In the genomic region with DNA sequence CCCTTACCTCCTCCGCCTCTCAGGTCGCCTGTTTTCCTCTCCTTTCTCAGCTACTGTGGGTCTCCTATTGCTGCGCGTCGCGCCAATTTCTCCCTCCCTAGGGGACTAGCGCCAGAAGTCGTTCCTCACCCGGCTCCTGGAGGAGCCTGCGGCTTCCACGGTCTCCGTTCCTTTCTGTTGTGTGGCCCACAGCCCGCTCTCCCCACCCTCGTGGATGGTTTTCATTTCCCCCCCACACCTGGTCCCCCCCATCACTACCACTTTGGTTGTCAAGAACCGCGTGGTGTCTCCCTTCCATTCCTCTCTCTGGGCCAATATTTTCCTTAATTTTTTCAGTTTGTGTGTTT, we compare ENCODE assay signal across 8 cellular contexts. TPM values are rescaled to one million over a fixed set of nuclear protein-coding genes. Genes with fewer than 3 reads are reported as not detected.
DNase-seq lines count a peak whose midpoint lies in the region; ATAC-seq and TF ChIP-seq lines count a peak whose summit lies in the region.

No MANE protein-coding gene starts in this region.

- intact Hi-C loops in CD14-positive monocyte (cut with micrococcal nuclease), result loop anchor here (2.0 to 5.0 kb wide), 2 partner anchors 41 to 42 kb away; no protein-coding TSS in a partner anchor

- H3K36me3 Mint-ChIP-seq in CD14-positive monocyte, result peaks cover 10 to 17% of the 10 kb centered on the region in 2 donors

- H3K4me3 ChIP-seq in WI38 (ENCODE audit: low read depth, low read length), result peak overlapping the region; percentile 99
- H3K4me3 ChIP-seq in fibroblast of villous mesenchyme (ENCODE audit: low read depth, low read length), result peak overlapping the region; percentile 99

- TF ChIP-seq CTCF in CD14-positive monocyte (IDR thresholded peaks at IDR 0.05), result no peak
- no peak for TF ChIP-seq CTCF in WI38 (IDR thresholded peaks at IDR 0.05; ENCODE audit: low read depth, low read length)
- no peak for TF ChIP-seq CTCF in fibroblast of villous mesenchyme (IDR thresholded peaks at IDR 0.05; ENCODE audit: insufficient read depth, low read depth, low read length)
- no peak for TF ChIP-seq CTCF in omental fat pad (IDR thresholded peaks at IDR 0.05)

- DNase-seq in CD14-positive monocyte (ENCODE audit: low spot score) (no peak), fibroblast of villous mesenchyme (ENCODE audit: low read depth) (no peak), omental fat pad (ENCODE audit: low spot score) (no peak), iPS-NIHi11 (ENCODE audit: low spot score) (no peak)
- no peak for DNase-seq in effector CD4-positive, alpha-beta T cell

- ATAC-seq in GM19023 (IDR thresholded peaks at IDR 0.05; ENCODE audit: unreplicated experiment) (peak; percentile 28), HG03103 (IDR thresholded peaks at IDR 0.05; ENCODE audit: low read depth, unreplicated experiment) (peak; percentile 21), omental fat pad (ENCODE audit: low FRiP score) (peak; percentile 31)

- peak overlapping the region; percentile 94 to 98 (median 96) for H3K27ac Mint-ChIP-seq in CD14-positive monocyte

- H3K9me3 Mint-ChIP-seq in CD14-positive monocyte, result peaks cover 0 to 6% (median 0%) of the 10 kb centered on the region in 7 donors

- peak overlapping the region; percentile 98 for H3K4me3 Mint-ChIP-seq in CD14-positive monocyte

- H3K4me1 Mint-ChIP-seq in CD14-positive monocyte, result peaks cover 44% of the 10 kb centered on the region

- no peaks in the 10 kb centered on the region for H3K27me3 Mint-ChIP-seq in CD14-positive monocyte (ENCODE audit: low read depth in 3 of 3)

RNA-seq across cellular contexts. Expression of gene CNST, which starts 0.5 kb away (rescaled TPM):
- 10 to 100 TPM; 11.0 to 13.7 TPM for polyA plus RNA-seq in CD14-positive monocyte
- 27.7 and 44.0 TPM in 2 replicates for total RNA-seq in fibroblast of villous mesenchyme
- total RNA-seq in omental fat pad, result 10 to 100 TPM; 23.0 to 35.3 (median 33.4) TPM

RNA-seq across cellular contexts. Expression of gene TFB2M, which starts 0.7 kb away (rescaled TPM):
- 1 to 10 TPM; 7.9 to 9.7 TPM for polyA plus RNA-seq in CD14-positive monocyte
- total RNA-seq in fibroblast of villous mesenchyme (24.8 and 29.4 TPM in 2 replicates), omental fat pad (10 to 100 TPM in 2 of 4 donors, 1 to 10 TPM in 2; 7.7 to 22.8 (median 10.7) TPM)

RNA-seq across cellular contexts. Expression of gene SMYD3, which starts 59.7 kb away (rescaled TPM):
- polyA plus RNA-seq in CD14-positive monocyte, result 1 to 10 TPM; 4.0 to 8.4 TPM
- 35.4 and 36.1 TPM in 2 replicates for total RNA-seq in fibroblast of villous mesenchyme
- total RNA-seq in omental fat pad, result 10 to 100 TPM in 3 of 4 donors, 1 to 10 TPM in 1; 7.6 to 26.3 (median 13.4) TPM
